In genomic region chr12:6563448-6564050, GRCh38 we compare ENCODE assay signal across 8 cellular contexts. TPM values are rescaled to one million over a fixed set of nuclear protein-coding genes. Genes with fewer than 3 reads are reported as not detected.
DNase-seq lines count a peak whose midpoint lies in the region; ATAC-seq and TF ChIP-seq lines count a peak whose summit lies in the region.

No MANE protein-coding gene starts in this region.

- no peak overlapping the region for H3K4me2 ChIP-seq in mammary epithelial cell (ENCODE audit: insufficient read depth, low read depth, low read length)

- CTCF ChIA-PET in activated B cell treated with CpG ODN at 0.5 μM for 24 hours (lab: Charles Lee) (interaction anchor here (1.0 to 1.6 kb wide), 7 partner anchors 11 to 217 kb away, joined by 3 to 5 read pairs (median 4); partner anchors contain the start of gene PTMS), mammary epithelial cell (lab: Charles Lee; ENCODE audit: low non-redundant PET) (no interaction called here)

- no peak overlapping the region for H3K4me3 Mint-ChIP-seq in activated B cell treated with CpG ODN at 0.5 μM for 24 hours

- dilution Hi-C loops in mammary epithelial cell (cut with HindIII; ENCODE audit: low sequenced_read_pairs): no loop called here

- intact Hi-C loops in activated B cell treated with CpG ODN at 0.5 μM for 24 hours (cut with micrococcal nuclease) (loop anchor here (2.0 kb wide), 1 partner anchor 121 kb away; no protein-coding TSS in a partner anchor), mammary epithelial cell (cut with micrococcal nuclease) (no loop called here)

- no peak overlapping the region for H2AFZ ChIP-seq in mammary epithelial cell (ENCODE audit: low read depth, low read length)

- peaks cover 67% of the 10 kb centered on the region for H3K79me2 ChIP-seq in mammary epithelial cell (ENCODE audit: insufficient read depth, low read length)

- no peaks in the 10 kb centered on the region for H3K27me3 Mint-ChIP-seq in activated B cell treated with CpG ODN at 0.5 μM for 24 hours

- H3K36me3 ChIP-seq in mammary epithelial cell (ENCODE audit: insufficient read depth, low read length) (peaks cover 47% of the 10 kb centered on the region), lung (ENCODE audit: control insufficient read depth in 2 of 2, insufficient read depth in 2 of 2, low read length in 2 of 2) (peaks cover 36 to 49% of the 10 kb centered on the region in 2 donors)

- H3K9me3 ChIP-seq in mammary epithelial cell (replicated peaks; ENCODE audit: insufficient read depth, low read length): no peaks in the 10 kb centered on the region
- H3K9me3 ChIP-seq in lung (ENCODE audit: control insufficient read depth in 2 of 2, insufficient read depth in 1 of 2, low read length in 1 of 2): no peaks in the 10 kb centered on the region

- TF ChIP-seq CTCF in LNCaP clone FGC (IDR thresholded peaks at IDR 0.05; ENCODE audit: control insufficient read depth, extremely low read depth, insufficient read depth) (peak; percentile 89), activated B cell treated with CpG ODN at 0.5 μM for 24 hours (IDR thresholded peaks at IDR 0.05) (peak; percentile 57), mammary epithelial cell (conservative IDR thresholded peaks at IDR 0.05 in 1 of 2, IDR thresholded peaks at IDR 0.05 in 1 of 2; ENCODE audit: extremely low read depth in 1 of 2, insufficient read depth in 1 of 2, low read depth in 1 of 2, low read length in 2 of 2) (peak; percentile 74 to 95), lung (IDR thresholded peaks at IDR 0.05; ENCODE audit: control extremely low read depth, extremely low read depth) (peak; percentile 44)

- WGBS in mammary epithelial cell (ENCODE audit: low coverage, missing lambda C conversion rate): 67% methylated on average over 8 of the region's 8 CpGs
- 76 to 78% methylated on average over 8 of the region's 8 CpGs for WGBS in lung, 2 donors

- no peaks in the 10 kb centered on the region for H3K9me3 Mint-ChIP-seq in activated B cell treated with CpG ODN at 0.5 μM for 24 hours

- POLR2A ChIA-PET in activated B cell treated with CpG ODN at 0.5 μM for 24 hours (lab: Charles Lee): interaction anchor here (0.5 to 0.7 kb wide), 2 partner anchors 14 to 190 kb away, joined by 5 to 7 read pairs; no protein-coding TSS in a partner anchor

- H3K9ac ChIP-seq in mammary epithelial cell (ENCODE audit: insufficient read depth, low read length): no peak overlapping the region

- no peak overlapping the region for H3K27ac Mint-ChIP-seq in activated B cell treated with CpG ODN at 0.5 μM for 24 hours

- DNase-seq in EH (ENCODE audit: low read depth) (peak; percentile 52), LNCaP clone FGC (ENCODE audit: low read depth) (no peak), activated B cell treated with CpG ODN at 0.5 μM for 24 hours (peak; percentile 57), mammary epithelial cell (peak; percentile 28), lung (ENCODE audit: low spot score) (peak; percentile 49), NCI-H2196 (lab: John Stamatoyannopoulos, UW; ENCODE audit: unreplicated experiment) (no peak)
- peak; percentile 53 for DNase-seq in stimulated activated naive CD4-positive, alpha-beta T cell treated with Interleukin-2 at 50 U/mL for 16 hours (lab: John Stamatoyannopoulos, UW)

- H3K4me1 Mint-ChIP-seq in activated B cell treated with CpG ODN at 0.5 μM for 24 hours: peaks cover 29% of the 10 kb centered on the region

- H3K36me3 Mint-ChIP-seq in activated B cell treated with CpG ODN at 0.5 μM for 24 hours (ENCODE audit: low read depth): peaks cover 90% of the 10 kb centered on the region

- BruUV-seq in mammary epithelial cell (replicated peaks; lab: Mats Ljungman, UMichigan): no TSS peak

- no peaks in the 10 kb centered on the region for H4K20me1 ChIP-seq in mammary epithelial cell (ENCODE audit: insufficient read depth, low read length)

- H3K4me3 ChIP-seq in LNCaP clone FGC (ENCODE audit: low read depth, low read length) (no peak overlapping the region), mammary epithelial cell (replicated peaks in 1 of 3; ENCODE audit: insufficient read depth in 1 of 3, low read depth in 2 of 3, low read length in 3 of 3) (no peak overlapping the region), lung (no peak overlapping the region)

- H3K27me3 ChIP-seq in mammary epithelial cell (ENCODE audit: insufficient read depth, low read length) (no peaks in the 10 kb centered on the region), lung (ENCODE audit: control insufficient read depth, insufficient read depth) (no peaks in the 10 kb centered on the region)

- H3K27ac ChIP-seq in mammary epithelial cell (ENCODE audit: insufficient read depth, low read depth, low read length): no peak overlapping the region
- H3K27ac ChIP-seq in lung (ENCODE audit: low read depth in 1 of 2, low read length in 1 of 2): no peak overlapping the region

- H3K4me1 ChIP-seq in mammary epithelial cell (ENCODE audit: insufficient read depth, low read length): peaks cover 1% of the 10 kb centered on the region
- H3K4me1 ChIP-seq in lung (ENCODE audit: control insufficient read depth in 2 of 2, insufficient read depth in 2 of 2, low read length in 2 of 2): peaks cover 0 to 4% of the 10 kb centered on the region in 2 donors

- ATAC-seq in activated B cell treated with CpG ODN at 0.5 μM for 24 hours (ENCODE audit: low read depth) (peak; percentile 25), lung (ENCODE audit: insufficient read depth, low FRiP score) (no peak), HG02588 (IDR thresholded peaks at IDR 0.05; ENCODE audit: unreplicated experiment) (no peak)

- in situ Hi-C loops in mammary epithelial cell (cut with MboI; ENCODE audit: low sequenced_read_pairs in 2 of 2): no loop called here

RNA-seq across cellular contexts. Expression of gene NOP2, which starts 4.5 kb away (rescaled TPM):
- total RNA-seq in activated B cell treated with CpG ODN at 0.5 μM for 24 hours (114 and 121 TPM in 2 replicates), mammary epithelial cell (10 to 100 TPM; 29.5 to 84.2 TPM), lung (10 to 100 TPM in 1 of 2 donors, 1 to 10 TPM in 1; 7.9 to 36.0 TPM)
- polyA plus RNA-seq in mammary epithelial cell (62.7 TPM), lung (10 to 100 TPM; 30.7 to 37.6 TPM)
- polyA minus RNA-seq in mammary epithelial cell: 80.8 TPM

RNA-seq across cellular contexts. Expression of gene IFFO1, which starts 7.7 kb away (rescaled TPM):
- total RNA-seq in activated B cell treated with CpG ODN at 0.5 μM for 24 hours: 23.6 and 25.9 TPM in 2 replicates
- 1 to 10 TPM; 1.9 to 2.2 TPM for total RNA-seq in mammary epithelial cell
- polyA plus RNA-seq in mammary epithelial cell: 3.0 TPM
- polyA minus RNA-seq in mammary epithelial cell: 0.26 TPM
- total RNA-seq in lung: 10 to 100 TPM; 10.0 to 25.1 TPM
- polyA plus RNA-seq in lung: 10 to 100 TPM; 24.4 to 26.7 TPM

RNA-seq across cellular contexts. Expression of gene GAPDH, which starts 29.2 kb away (rescaled TPM):
- 1,003 and 1,033 TPM in 2 replicates for total RNA-seq in activated B cell treated with CpG ODN at 0.5 μM for 24 hours
- over 10,000 TPM in 1 of 2 donors, 1,000 to 10,000 TPM in 1; 6,493 to 13,434 TPM for total RNA-seq in mammary epithelial cell
- polyA plus RNA-seq in mammary epithelial cell: 20,785 TPM
- polyA minus RNA-seq in mammary epithelial cell: 16,557 TPM
- total RNA-seq in lung: 1,000 to 10,000 TPM in 1 of 2 donors, 100 to 1,000 TPM in 1; 843 to 1,983 TPM
- polyA plus RNA-seq in lung: 1,000 to 10,000 TPM; 1,405 to 3,540 TPM

RNA-seq across cellular contexts. Expression of gene CHD4, which starts 43.6 kb away (rescaled TPM):
- total RNA-seq in activated B cell treated with CpG ODN at 0.5 μM for 24 hours: 342 and 345 TPM in 2 replicates
- 100 to 1,000 TPM; 178 to 187 TPM for total RNA-seq in mammary epithelial cell
- polyA plus RNA-seq in mammary epithelial cell: 85.5 TPM
- polyA minus RNA-seq in mammary epithelial cell: 298 TPM
- 100 to 1,000 TPM; 198 TPM for total RNA-seq in lung
- polyA plus RNA-seq in lung: 100 to 1,000 TPM in 1 of 2 donors, 10 to 100 TPM in 1; 82.0 to 182 TPM

Comparison
In these comparisons a context has a peak if more than half of its experiments do, and no peak if none do; other contexts are left out.
1. DNase-seq: peak in EH (single experiment), activated B cell treated with CpG ODN at 0.5 μM for 24 hours (single experiment), mammary epithelial cell (single experiment), lung (single experiment) and stimulated activated naive CD4-positive, alpha-beta T cell treated with Interleukin-2 at 50 U/mL for 16 hours (single experiment); none in LNCaP clone FGC (single experiment) and NCI-H2196 (single experiment).
2. Peak in every context shown above with its lines, with median percentiles within 50 percentile points of each other: CTCF ChIP-seq.